ENCODE assay signal across 14 cellular contexts in genomic region chr4:99564921-99565320, GRCh38. TPM values are rescaled to one million over a fixed set of nuclear protein-coding genes. Genes with fewer than 3 reads are reported as not detected.
DNase-seq lines count a peak whose midpoint lies in the region; ATAC-seq and TF ChIP-seq lines count a peak whose summit lies in the region.
"Had no signal": no experiment of that assay in that cellular context is flagged by ENCODE, and none has a peak within 500 bp of the region (broad histone marks: within the 10 kb centered on the region; RNA-seq: fewer than 3 reads in every experiment).

No MANE protein-coding gene starts in this region.

- H3K79me2 ChIP-seq in PC-3 (ENCODE audit: low read length) = no peaks in the 10 kb centered on the region

- TF ChIP-seq CTCF in right atrium auricular region (IDR thresholded peaks at IDR 0.05) (no peak), PC-3 (conservative IDR thresholded peaks at IDR 0.05; ENCODE audit: low read depth, low read length) (no peak), type B pancreatic cell (conservative IDR thresholded peaks at IDR 0.05) (no peak)

- H3K36me3 Mint-ChIP-seq in memory B cell (no peaks in the 10 kb centered on the region), type B pancreatic cell (no peaks in the 10 kb centered on the region)

- BruUV-seq in PC-3 (replicated peaks; lab: Mats Ljungman, UMichigan) = no TSS peak

- H3K27ac ChIP-seq in right atrium auricular region (peak overlapping the region; percentile 88 to 95), PC-3 (ENCODE audit: low read length) (no peak overlapping the region)

- no peaks in the 10 kb centered on the region for H3K27me3 ChIP-seq in right atrium auricular region
- H3K27me3 ChIP-seq in PC-3 (ENCODE audit: low read length) = no peaks in the 10 kb centered on the region
- H3K27me3 ChIP-seq: BLaER1, body of pancreas had no signal

- H2AFZ ChIP-seq in PC-3 (ENCODE audit: low read length) = peak overlapping the region; percentile 82; the same call in 1 of the 2 replicates

- H3K4me3 Mint-ChIP-seq in memory B cell = peak overlapping the region; percentile 14
- peak overlapping the region; percentile 75 for H3K4me3 Mint-ChIP-seq in type B pancreatic cell

- CTCF ChIA-PET in PC-3 (lab: Charles Lee) = no interaction called here

- H3K4me2 ChIP-seq in PC-3 (ENCODE audit: low read length) = peak overlapping the region; percentile 95

- H3K27ac Mint-ChIP-seq in memory B cell (peak overlapping the region; percentile 60), type B pancreatic cell (no peak overlapping the region)

- H3K9me3 ChIP-seq in right atrium auricular region = no peaks in the 10 kb centered on the region
- H3K9me3 ChIP-seq in PC-3 (ENCODE audit: low read length) = no peaks in the 10 kb centered on the region
- H3K9me3 ChIP-seq: BLaER1, body of pancreas had no signal

- no peaks in the 10 kb centered on the region for H4K20me1 ChIP-seq in PC-3 (ENCODE audit: low read length)
- H4K20me1 ChIP-seq: BLaER1 had no signal

- H3K36me3 ChIP-seq in right atrium auricular region = no peaks in the 10 kb centered on the region
- H3K36me3 ChIP-seq in PC-3 (ENCODE audit: low read depth, low read length) = no peaks in the 10 kb centered on the region
- H3K36me3 ChIP-seq: BLaER1 had no signal

- H3F3A ChIP-seq in PC-3 (ENCODE audit: low read length, unreplicated experiment) = no peaks in the 10 kb centered on the region

- no peak for DNase-seq in right atrium auricular region (ENCODE audit: low spot score)
- DNase-seq in cardiac septum (ENCODE audit: low spot score) = no peak
- DNase-seq in PC-3 = no peak
- no peak for DNase-seq in memory B cell (ENCODE audit: low spot score in 2 of 2)
- DNase-seq in type B pancreatic cell (ENCODE audit: extremely low spot score, unreplicated experiment) = no peak
- no peak for DNase-seq in NCI-H2227 (lab: John Stamatoyannopoulos, UW; ENCODE audit: unreplicated experiment)
- DNase-seq in NOMO-1 treated with DMSO at 0.1 percent for 48 hours (lab: John Stamatoyannopoulos, UW; ENCODE audit: unreplicated experiment) = no peak
- DNase-seq: body of pancreas, NCI-H526, occipital lobe had no signal

- no peaks in the 10 kb centered on the region for H3K9me2 ChIP-seq in PC-3 (replicated peaks; ENCODE audit: low read length)

- intact Hi-C loops in cardiac septum (cut with DNase I) (loop anchor here (5.0 kb wide), 1 partner anchor 157 kb away; no protein-coding TSS in a partner anchor), PC-3 (cut with micrococcal nuclease) (loop anchor here (2.0 to 5.0 kb wide), 3 partner anchors 157 to 497 kb away; no protein-coding TSS in a partner anchor)

- H3K27me3 Mint-ChIP-seq in memory B cell = peaks cover 4% of the 10 kb centered on the region
- peaks cover 19% of the 10 kb centered on the region for H3K27me3 Mint-ChIP-seq in type B pancreatic cell

- no peak overlapping the region for H3K9ac ChIP-seq in PC-3 (ENCODE audit: low read length)
- H3K9ac ChIP-seq: BLaER1 had no signal

- H3K4me1 Mint-ChIP-seq in memory B cell (peaks cover 7% of the 10 kb centered on the region), type B pancreatic cell (ENCODE audit: unreplicated experiment) (peaks cover 21% of the 10 kb centered on the region)

- POLR2A ChIA-PET in PC-3 (lab: Charles Lee; ENCODE audit: unreplicated experiment) = no interaction called here

- H3K4me1 ChIP-seq in right atrium auricular region (peaks cover 0 to 7% of the 10 kb centered on the region in 2 donors), PC-3 (ENCODE audit: insufficient read depth, low read length) (peaks cover 9% of the 10 kb centered on the region; the same call in 1 of the 2 replicates)

- no peak overlapping the region for H3K4me3 ChIP-seq in right atrium auricular region
- H3K4me3 ChIP-seq in PC-3 (ENCODE audit: low read length) = no peak overlapping the region

- ATAC-seq in PC-3 (no peak), memory B cell (ENCODE audit: low read depth) (no peak), GM19463 (IDR thresholded peaks at IDR 0.05; ENCODE audit: unreplicated experiment) (no peak)
- ATAC-seq: body of pancreas had no signal

- H3K9me3 Mint-ChIP-seq in memory B cell (no peaks in the 10 kb centered on the region), type B pancreatic cell (no peaks in the 10 kb centered on the region)

RNA-seq across cellular contexts. Expression of gene TRMT10A, which starts 1.1 kb away (rescaled TPM):
- total RNA-seq in right atrium auricular region = 1 to 10 TPM; 2.1 to 2.6 TPM
- total RNA-seq in cardiac septum = 2.7 TPM
- 5.2 and 20.3 TPM in 2 replicates for total RNA-seq in PC-3 (2014; rRNA removed)
- 7.4 and 10.1 TPM in 2 replicates for total RNA-seq in type B pancreatic cell (ENCODE audit: low replicate concordance)

RNA-seq across cellular contexts. Expression of gene MTTP, which starts 9.7 kb away (rescaled TPM):
- total RNA-seq in right atrium auricular region (1 to 10 TPM in 1 of 2 donors, under 1 TPM in 1; 0.51 to 1.1 TPM), cardiac septum (2.0 TPM), PC-3 (2014; rRNA removed) (0.33 TPM in 1 of 2 replicates, not detected in the other), type B pancreatic cell (ENCODE audit: low replicate concordance) (16.0 and 54.4 TPM in 2 replicates)
- total RNA-seq: body of pancreas had no signal

RNA-seq across cellular contexts. Expression of gene C4orf17, which starts 54.1 kb away (rescaled TPM):
- not detected for total RNA-seq in right atrium auricular region
- total RNA-seq in cardiac septum = not detected
- total RNA-seq in PC-3 (2014; rRNA removed) = not detected in 2 replicates
- not detected in 2 replicates for total RNA-seq in type B pancreatic cell (ENCODE audit: low replicate concordance)
- total RNA-seq: body of pancreas, H4, occipital lobe, temporal lobe had no signal
